ENCODE assay signal across 8 cellular contexts in genomic region chr3:169664034-169664820, GRCh38. TPM values are rescaled to one million over a fixed set of nuclear protein-coding genes. Genes with fewer than 3 reads are reported as not detected.
A peak's percentile ranks its signal among the peaks of the same experiment; 100 is the strongest.
DNase-seq lines count a peak whose midpoint lies in the region; ATAC-seq and TF ChIP-seq lines count a peak whose summit lies in the region.

No MANE protein-coding gene starts in this region.

- peaks cover 26 to 61% (median 41%) of the 10 kb centered on the region in 4 donors for H3K4me1 Mint-ChIP-seq in CD4-positive, alpha-beta memory T cell
- H3K4me1 Mint-ChIP-seq in nephron progenitor cell: peaks cover 74% of the 10 kb centered on the region

- POLR2A ChIA-PET in CD4-positive, alpha-beta memory T cell (lab: Charles Lee; ENCODE audit: partially characterized antibody): no interaction called here

- H3K27ac ChIP-seq in CD4-positive, alpha-beta memory T cell (ENCODE audit: low read depth, low read length): no peak overlapping the region
- H3K27ac ChIP-seq in dorsolateral prefrontal cortex (no peak overlapping the region), adrenal gland (no peak overlapping the region)

- H3K9me3 Mint-ChIP-seq in CD4-positive, alpha-beta memory T cell: peaks cover 4 to 26% (median 16%) of the 10 kb centered on the region in 8 donors
- H3K9me3 Mint-ChIP-seq in nephron progenitor cell: no peaks in the 10 kb centered on the region

- no peaks in the 10 kb centered on the region for H3K36me3 ChIP-seq in CD4-positive, alpha-beta memory T cell (ENCODE audit: insufficient read depth, low read length)
- no peaks in the 10 kb centered on the region for H3K36me3 ChIP-seq in adrenal gland (replicated peaks in 1 of 2)

- peaks cover 76% of the 10 kb centered on the region for H3K27me3 ChIP-seq in CD4-positive, alpha-beta memory T cell (ENCODE audit: insufficient read depth, low read length)
- H3K27me3 ChIP-seq in dorsolateral prefrontal cortex (peaks cover 30 to 100% (median 97%) of the 10 kb centered on the region in 45 donors), adrenal gland (peaks cover 87% of the 10 kb centered on the region)

- no peaks in the 10 kb centered on the region for H3K9me3 ChIP-seq in CD4-positive, alpha-beta memory T cell (ENCODE audit: control insufficient read depth in 1 of 2, low read length in 2 of 2)
- H3K9me3 ChIP-seq in adrenal gland (replicated peaks in 1 of 3): no peaks in the 10 kb centered on the region

- no peak for ATAC-seq in GM21619 (IDR thresholded peaks at IDR 0.05; ENCODE audit: unreplicated experiment)
- no peak for ATAC-seq in HG03354 (IDR thresholded peaks at IDR 0.05; ENCODE audit: poor library complexity, severe bottlenecking, unreplicated experiment)

- H3K27me3 Mint-ChIP-seq in CD4-positive, alpha-beta memory T cell: peaks cover 57 to 69% of the 10 kb centered on the region in 2 donors
- H3K27me3 Mint-ChIP-seq in nephron progenitor cell (ENCODE audit: low read depth, poor library complexity): peaks cover 80% of the 10 kb centered on the region

- no peak for TF ChIP-seq CTCF in dorsolateral prefrontal cortex (IDR thresholded peaks at IDR 0.05 in 54 of 56, conservative IDR thresholded peaks at IDR 0.05 in 2 of 56; ENCODE audit: low read depth in 1 of 56, partially characterized antibody in 56 of 56)
- no peak for TF ChIP-seq CTCF in nephron progenitor cell (IDR thresholded peaks at IDR 0.05)
- TF ChIP-seq CTCF in adrenal gland (IDR thresholded peaks at IDR 0.05): no peak

- H3K36me3 Mint-ChIP-seq in CD4-positive, alpha-beta memory T cell: peaks cover 0 to 1% of the 10 kb centered on the region in 2 donors
- no peaks in the 10 kb centered on the region for H3K36me3 Mint-ChIP-seq in nephron progenitor cell (ENCODE audit: low read depth)

- WGBS in adrenal gland, 4 donors: 18 to 21% (median 20%) methylated on average over 16 of the region's 16 CpGs

- peaks cover 53% of the 10 kb centered on the region for H3K4me1 ChIP-seq in CD4-positive, alpha-beta memory T cell (ENCODE audit: insufficient read depth, low read length)
- H3K4me1 ChIP-seq in adrenal gland (replicated peaks in 1 of 2): peaks cover 16 to 39% of the 10 kb centered on the region in 2 donors

- peak overlapping the region in 7 of 8 donors; percentile 59 to 90 (median 82) for H3K4me3 Mint-ChIP-seq in CD4-positive, alpha-beta memory T cell
- H3K4me3 Mint-ChIP-seq in nephron progenitor cell: peak overlapping the region; percentile 93

- TF ChIP-seq POLR2A in adrenal gland (IDR thresholded peaks at IDR 0.05): no peak

- intact Hi-C loops in CD4-positive, alpha-beta memory T cell (cut with micrococcal nuclease): loop anchor here (5.0 kb wide), 1 partner anchor 108 kb away; the partner anchor contains the start of gene MYNN
- intact Hi-C loops in dorsolateral prefrontal cortex (cut with DNase I) (loop anchor here (5.0 to 10.0 kb wide), 3 partner anchors 439 to 799 kb away; no protein-coding TSS in a partner anchor), adrenal gland (cut with DNase I) (no loop called here)

- peak in 1 of 5 donors; percentile 9 for DNase-seq in CD4-positive, alpha-beta memory T cell
- DNase-seq in NCI-H69 (lab: John Stamatoyannopoulos, UW) (peak; percentile 47), dorsolateral prefrontal cortex (no peak), nephron progenitor cell (peak; percentile 50), AG08395 (ENCODE audit: low spot score) (no peak), adrenal gland (no peak)

- CTCF ChIA-PET in CD4-positive, alpha-beta memory T cell (lab: Charles Lee; ENCODE audit: partially characterized antibody): no interaction called here

- peak overlapping the region in 1 of 7 donors; percentile 55 for H3K27ac Mint-ChIP-seq in CD4-positive, alpha-beta memory T cell
- no peak overlapping the region for H3K27ac Mint-ChIP-seq in nephron progenitor cell

- H3K4me3 ChIP-seq in CD4-positive, alpha-beta memory T cell (ENCODE audit: low read length in 2 of 2): no peak overlapping the region
- H3K4me3 ChIP-seq in dorsolateral prefrontal cortex (peak overlapping the region in 33 of 59 donors; percentile 14 to 77 (median 68)), adrenal gland (peak overlapping the region in 1 of 4 donors; percentile 57)

RNA-seq across cellular contexts. Expression of gene MECOM, which starts 0.7 kb away (rescaled TPM):
- not detected for total RNA-seq in CD4-positive, alpha-beta memory T cell
- polyA plus RNA-seq in CD4-positive, alpha-beta memory T cell: under 1 TPM in 1 of 2 donors, not detected in 1; 0.80 TPM
- total RNA-seq in dorsolateral prefrontal cortex (10 to 100 TPM in 51 of 120 experiments, 1 to 10 TPM in 69; 4.0 to 25.0 (median 9.4) TPM), adrenal gland (1 to 10 TPM in 6 of 8 donors, under 1 TPM in 2; 0.83 to 3.1 (median 1.5) TPM)
- 1 to 10 TPM in 2 of 3 donors, under 1 TPM in 1; 0.29 to 1.5 (median 1.3) TPM for polyA plus RNA-seq in adrenal gland

Comparison
In these comparisons a context has a peak if more than half of its experiments do, and no peak if none do; other contexts are left out.
1. DNase-seq: peak in NCI-H69 (single experiment) and nephron progenitor cell (single experiment); none in dorsolateral prefrontal cortex (0 of 10), AG08395 (single experiment) and adrenal gland (0 of 7).
2. H3K4me3 ChIP-seq: peak in dorsolateral prefrontal cortex (33 of 59); none in CD4-positive, alpha-beta memory T cell (0 of 2).
3. intact Hi-C loops: an anchor here in CD4-positive, alpha-beta memory T cell (5.0 kb wide) and dorsolateral prefrontal cortex (5.0 to 10.0 kb wide); none called in adrenal gland.